ENCODE assay signal across 8 cellular contexts in the genomic region with DNA sequence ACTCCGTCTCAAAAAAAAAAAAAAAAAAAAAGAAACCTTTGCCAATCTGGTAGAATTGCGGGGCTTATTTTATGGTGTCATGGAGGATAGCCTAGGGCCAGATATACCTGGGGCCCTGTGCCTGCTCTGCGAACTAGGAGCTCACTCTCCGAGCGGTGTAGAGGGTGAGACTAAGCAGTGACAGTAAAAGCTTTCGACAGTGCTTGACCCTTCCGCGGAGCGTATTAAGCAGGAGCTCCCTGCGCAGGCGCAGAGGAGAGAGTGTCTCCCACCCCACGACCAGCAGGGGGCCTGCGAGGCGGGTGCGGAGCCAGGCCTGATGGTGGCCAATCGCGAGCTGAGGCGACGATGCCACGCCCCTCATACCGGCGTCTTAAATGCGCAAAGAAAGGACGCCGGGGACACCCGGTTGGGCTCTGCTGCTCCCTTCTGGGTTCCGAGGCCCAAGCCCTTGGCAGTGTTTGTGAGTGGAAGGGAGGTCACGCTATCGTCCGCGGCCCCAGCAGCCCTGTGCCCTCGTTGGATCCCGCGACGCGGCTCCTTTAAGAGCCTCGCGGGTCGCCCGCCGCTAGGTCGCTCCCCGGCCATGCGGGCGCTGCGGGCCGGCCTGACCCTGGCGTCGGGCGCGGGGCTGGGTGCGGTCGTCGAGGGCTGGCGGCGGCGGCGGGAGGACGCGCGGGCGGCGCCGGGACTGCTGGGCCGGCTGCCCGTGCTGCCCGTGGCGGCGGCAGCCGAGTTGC. TPM values are rescaled to one million over a fixed set of nuclear protein-coding genes. Genes with fewer than 3 reads are reported as not detected.
DNase-seq lines count a peak whose midpoint lies in the region; ATAC-seq and TF ChIP-seq lines count a peak whose summit lies in the region.

A gene (plus strand): TSS at position 402 of the 740 bp plus-strand sequence. CDS start 185 bp downstream, at position 587.

- DNase-seq in H4 (ENCODE audit: low spot score) (peak; percentile 96), fibroblast of peridontal ligament (ENCODE audit: extremely low read depth) (peak; percentile 95), natural killer cell (peak; percentile 98)
- DNase-seq in activated T-helper 9 cell treated with anti-CD3 and anti-CD28 coated beads, Interleukin-2, amount 50 U/mL, for 16 hours (ENCODE audit: low read depth): peak; percentile 97
- DNase-seq in stimulated activated naive CD4-positive, alpha-beta T cell treated with Interleukin-2 at 50 U/mL for 16 hours (lab: John Stamatoyannopoulos, UW): peak; percentile 95

- H3K4me1 ChIP-seq in ES-I3 (ENCODE audit: insufficient read depth, low read length) (no peaks in the 10 kb centered on the region), Loucy (ENCODE audit: insufficient read depth, low read length, poor library complexity, severe bottlenecking) (no peaks in the 10 kb centered on the region)

- TF ChIP-seq POLR2A in Raji (IDR thresholded peaks at IDR 0.05; ENCODE audit: insufficient read depth, low read depth, low read length): peak; percentile 95

- H3K36me3 Mint-ChIP-seq in natural killer cell: no peaks in the 10 kb centered on the region

- peak within 1 kb of the TSS; percentile 82 for H2AFZ ChIP-seq in Loucy (ENCODE audit: low read length)

- H3K4me2 ChIP-seq in Loucy (ENCODE audit: low read depth, low read length, poor library complexity, severe bottlenecking): peak within 1 kb of the TSS; percentile 65

- H3K27me3 ChIP-seq in Loucy (ENCODE audit: insufficient read depth, low read length, poor library complexity, severe bottlenecking): no peaks in the 10 kb centered on the region

- TF ChIP-seq CTCF in Loucy (conservative IDR thresholded peaks at IDR 0.05; ENCODE audit: low read length) (peak; percentile 61), natural killer cell (IDR thresholded peaks at IDR 0.05) (peak; percentile 98)

- no peaks in the 10 kb centered on the region for H4K20me1 ChIP-seq in Loucy (ENCODE audit: insufficient read depth, low read length, poor library complexity, severe bottlenecking)

- H3K9me3 ChIP-seq in ES-I3 (ENCODE audit: control insufficient read depth, insufficient read depth, low read length): no peaks in the 10 kb centered on the region
- no peaks in the 10 kb centered on the region for H3K9me3 ChIP-seq in Loucy (ENCODE audit: insufficient read depth, low read depth, low read length)

- no peaks in the 10 kb centered on the region for H3K27me3 Mint-ChIP-seq in natural killer cell (ENCODE audit: low read depth in 2 of 2)

- no peaks in the 10 kb centered on the region for H3K9me3 Mint-ChIP-seq in natural killer cell

- H3K4me3 ChIP-seq in Loucy (ENCODE audit: low read length, poor library complexity, severe bottlenecking): peak within 1 kb of the TSS; percentile 73

- intact Hi-C loops in natural killer cell (cut with micrococcal nuclease): loop anchor here (2.0 kb wide), 1 partner anchor 93 kb away; a partner anchor contains a TSS

- ATAC-seq in natural killer cell: peak; percentile 95 to 98 (median 97)

- no peaks in the 10 kb centered on the region for H3K79me2 ChIP-seq in Loucy (ENCODE audit: insufficient read depth, low read length)

- peak within 1 kb of the TSS; percentile 87 for H3K4me3 Mint-ChIP-seq in natural killer cell

- peaks cover 18 to 25% of the 10 kb centered on the region in 2 donors for H3K4me1 Mint-ChIP-seq in natural killer cell

- peaks cover 7% of the 10 kb centered on the region for H3K36me3 ChIP-seq in ES-I3 (ENCODE audit: insufficient read depth, low read length)
- H3K36me3 ChIP-seq in Loucy (ENCODE audit: insufficient read depth, low read length): peaks cover 8% of the 10 kb centered on the region; the same call in 1 of the 2 replicates

- peak within 1 kb of the TSS; percentile 59 to 79 for H3K27ac Mint-ChIP-seq in natural killer cell

- H3K9ac ChIP-seq in ES-I3 (ENCODE audit: low read depth, low read length) (peak within 1 kb of the TSS; percentile 74), Loucy (ENCODE audit: low read depth, low read length, poor library complexity, severe bottlenecking) (peak within 1 kb of the TSS; percentile 58)

- H3F3A ChIP-seq in Loucy (ENCODE audit: low read depth): no peaks in the 10 kb centered on the region

- no peaks in the 10 kb centered on the region for H3K9me2 ChIP-seq in Loucy (replicated peaks; ENCODE audit: low read depth, low read length)

RNA-seq across cellular contexts. Expression of the gene that starts here (rescaled TPM):
- 13.5 and 17.4 TPM in 2 replicates for total RNA-seq in H4 (2014; rRNA removed; shearing (Covaris generic))
- 10 to 100 TPM in 1 of 3 donors, 1 to 10 TPM in 2; 6.7 to 12.5 (median 8.3) TPM for total RNA-seq in natural killer cell

Comparison
In these comparisons a context has a peak if more than half of its experiments do, and no peak if none do; other contexts are left out.
1. Peak in every context shown above with its lines: DNase-seq, ATAC-seq and H3K4me3 ChIP-seq.